In genomic region chr9:5786370-5787127, GRCh38 we compare ENCODE assay signal across 17 cellular contexts. TPM values are rescaled to one million over a fixed set of nuclear protein-coding genes. Genes with fewer than 3 reads are reported as not detected.
DNase-seq lines count a peak whose midpoint lies in the region; ATAC-seq and TF ChIP-seq lines count a peak whose summit lies in the region.
"Had no signal": no experiment of that assay in that cellular context is flagged by ENCODE, and none has a peak within 500 bp of the region (broad histone marks: within the 10 kb centered on the region; RNA-seq: fewer than 3 reads in every experiment).

No MANE protein-coding gene starts in this region.

- ATAC-seq in SK-N-SH treated with all-trans-retinoic acid at 6 μM for 48 hours (peak; percentile 56), left ventricle myocardium superior (peak; percentile 51), GM18873 (IDR thresholded peaks at IDR 0.05; ENCODE audit: low FRiP score, unreplicated experiment) (no peak)
- ATAC-seq: GM23338 had no signal

- DNase-seq in SK-N-SH (no peak), amniotic epithelial cell (ENCODE audit: low read depth) (peak; percentile 19), left ventricle myocardium superior (no peak), pons (ENCODE audit: low spot score) (peak; percentile 87), iPS-NIHi11 (ENCODE audit: low spot score) (no peak), NCI-H1092 treated with DMSO at 0.1 percent for 48 hours (lab: John Stamatoyannopoulos, UW) (no peak)
- DNase-seq: 8988T, Calu3, MM.1S, naive B cell, NCI-H446 had no signal

- POLR2A ChIA-PET in SK-N-SH (lab: Yijun Ruan, JAX): no interaction called here

- intact Hi-C loops in left ventricle myocardium superior (cut with micrococcal nuclease): no loop called here

- H3K27ac ChIP-seq in SK-N-SH (ENCODE audit: low read depth in 2 of 2, low read length in 1 of 2): no peak overlapping the region
- H3K27ac ChIP-seq: ascending aorta, HL-60, skin epidermis had no signal

- 96% methylated on average over 6 of the region's 6 CpGs for WGBS in SK-N-SH (ENCODE audit: low lambda C conversion rate)

- H2AFZ ChIP-seq in SK-N-SH (ENCODE audit: low read depth): no peak overlapping the region
- H2AFZ ChIP-seq: GM23338 had no signal

- peaks cover 7% of the 10 kb centered on the region for H3F3A ChIP-seq in SK-N-SH (replicated peaks; ENCODE audit: insufficient read depth)

- no peak for TF ChIP-seq CTCF in SK-N-SH (IDR thresholded peaks at IDR 0.05)

- H3K4me1 ChIP-seq in SK-N-SH (ENCODE audit: control insufficient read depth in 1 of 2, insufficient read depth in 2 of 2, low read depth in 1 of 2, low read length in 1 of 2): no peaks in the 10 kb centered on the region
- H3K4me1 ChIP-seq: ascending aorta had no signal

- no peaks in the 10 kb centered on the region for H4K20me1 ChIP-seq in SK-N-SH (ENCODE audit: insufficient read depth)

- H3K4me3 ChIP-seq in SK-N-SH (ENCODE audit: low read depth in 2 of 2, low read length in 1 of 2): no peak overlapping the region
- H3K4me3 ChIP-seq: ascending aorta, GM23338, skin epidermis had no signal

- no peak for TF ChIP-seq RAD21 in SK-N-SH (IDR thresholded peaks at IDR 0.05; ENCODE audit: low read length)

- H3K36me3 ChIP-seq in SK-N-SH (replicated peaks in 1 of 2; ENCODE audit: control insufficient read depth in 1 of 2, insufficient read depth in 2 of 2, low read length in 1 of 2): peaks cover 27 to 33% of the 10 kb centered on the region in 2 experiments

- H3K27me3 ChIP-seq in SK-N-SH (ENCODE audit: insufficient read depth): no peaks in the 10 kb centered on the region
- H3K27me3 ChIP-seq: ascending aorta had no signal

- TF ChIP-seq EP300 in SK-N-SH (IDR thresholded peaks at IDR 0.05; ENCODE audit: borderline replicate concordance in 1 of 2, low read depth in 1 of 2, low read length in 1 of 2): no peak

- H3K9me3 ChIP-seq in SK-N-SH: no peaks in the 10 kb centered on the region

- CTCF ChIA-PET in SK-N-SH (lab: Yijun Ruan, JAX): interaction anchor here (1.2 to 2.1 kb wide), 2 partner anchors 13 kb away, joined by 4 to 7 read pairs; no protein-coding TSS in a partner anchor

- H3K4me2 ChIP-seq in SK-N-SH: no peak overlapping the region
- H3K4me2 ChIP-seq: GM23338 had no signal

- no peaks in the 10 kb centered on the region for H3K79me2 ChIP-seq in SK-N-SH (ENCODE audit: insufficient read depth)

- H3K9ac ChIP-seq in SK-N-SH: no peak overlapping the region

- H3K9me2 ChIP-seq in SK-N-SH: no peaks in the 10 kb centered on the region

TF ChIP-seq in SK-N-SH treated with all-trans-retinoic acid at 6 μM for 48 hours, 23 proteins besides CTCF, POLR2A, EP300 and RAD21 (continues in another document):
- TF ChIP-seq ARNTL (CRISPR knock-in tag; IDR thresholded peaks at IDR 0.05; ENCODE audit: borderline replicate concordance, low read depth): no peak
- no peak for TF ChIP-seq TSHZ2 (CRISPR knock-in tag; IDR thresholded peaks at IDR 0.05)
- no peak for TF ChIP-seq POU6F1 (CRISPR knock-in tag; IDR thresholded peaks at IDR 0.05; ENCODE audit: borderline replicate concordance, low read depth)
- no peak for TF ChIP-seq GLIS3 (CRISPR knock-in tag; IDR thresholded peaks at IDR 0.05)
- no peak for TF ChIP-seq TCF4 (CRISPR knock-in tag; IDR thresholded peaks at IDR 0.05; ENCODE audit: borderline replicate concordance)
- TF ChIP-seq SNAI2 (CRISPR knock-in tag; IDR thresholded peaks at IDR 0.05): no peak
- TF ChIP-seq ZFP3 (CRISPR knock-in tag; IDR thresholded peaks at IDR 0.05): no peak
- TF ChIP-seq TOX (CRISPR knock-in tag; IDR thresholded peaks at IDR 0.05; ENCODE audit: borderline replicate concordance): no peak
- TF ChIP-seq ISL1 (CRISPR knock-in tag; IDR thresholded peaks at IDR 0.05): no peak

TF ChIP-seq in SK-N-SH, 30 proteins besides CTCF, POLR2A, EP300 and RAD21 (continues in another document):
- TF ChIP-seq ZBTB33 (IDR thresholded peaks at IDR 0.05; ENCODE audit: borderline replicate concordance, low read depth): no peak
- TF ChIP-seq JUND (IDR thresholded peaks at IDR 0.05): no peak
- TF ChIP-seq FOXJ3 (CRISPR knock-in tag; IDR thresholded peaks at IDR 0.05): no peak
- TF ChIP-seq GATA2 (CRISPR knock-in tag; IDR thresholded peaks at IDR 0.05): no peak
- no peak for TF ChIP-seq FOXM1 (IDR thresholded peaks at IDR 0.05; ENCODE audit: low read depth)
- TF ChIP-seq USF2 (IDR thresholded peaks at IDR 0.05; ENCODE audit: borderline replicate concordance, low read depth, low read length): no peak
- TF ChIP-seq MAX (IDR thresholded peaks at IDR 0.05; ENCODE audit: low read depth): no peak
- TF ChIP-seq TAF1 (IDR thresholded peaks at IDR 0.05; ENCODE audit: borderline replicate concordance, low read depth, low read length): no peak
- TF ChIP-seq RFX5 (IDR thresholded peaks at IDR 0.05; ENCODE audit: low read length): no peak
- TF ChIP-seq SMC3 (IDR thresholded peaks at IDR 0.05; ENCODE audit: low read depth, low read length): no peak
- TF ChIP-seq NRF1 (IDR thresholded peaks at IDR 0.05; ENCODE audit: low read depth, low read length): no peak
- no peak for TF ChIP-seq REST (IDR thresholded peaks at IDR 0.05; ENCODE audit: low read depth, low read length)
- TF ChIP-seq IRF3 (IDR thresholded peaks at IDR 0.05; ENCODE audit: low read depth, low read length): no peak

RNA-seq across cellular contexts. Expression of gene ERMP1, which starts 46.4 kb away (rescaled TPM):
- 5.9 and 6.4 TPM in 2 replicates for polyA plus RNA-seq in SK-N-SH (2012; rRNA removed)
- 7.3 and 7.9 TPM in 2 replicates for polyA plus RNA-seq in SK-N-SH (2012; cell fraction: cytosol; rRNA removed)
- polyA plus RNA-seq in SK-N-SH (2012; cell fraction: nucleus; rRNA removed): 5.6 and 6.4 TPM in 2 replicates
- total RNA-seq in left ventricle myocardium superior: 26.3 TPM

Comparison
In these comparisons a context has a peak if more than half of its experiments do, and no peak if none do; other contexts are left out.
1. DNase-seq: peak in amniotic epithelial cell (single experiment) and pons (single experiment); none in SK-N-SH (single experiment), left ventricle myocardium superior (single experiment), iPS-NIHi11 (single experiment) and NCI-H1092 treated with DMSO at 0.1 percent for 48 hours (single experiment).